13 cellular contexts compared by ENCODE assay signal in genomic region chr1:79323240-79324025, GRCh38.
DNase-seq lines count a peak whose midpoint lies in the region; ATAC-seq and TF ChIP-seq lines count a peak whose summit lies in the region.
"Had no signal": no experiment of that assay in that cellular context is flagged by ENCODE, and none has a peak within 500 bp of the region (broad histone marks: within the 10 kb centered on the region; RNA-seq: fewer than 3 reads in every experiment).

No MANE protein-coding gene starts in this region.

- ATAC-seq in IMR-90 (ENCODE audit: low read depth) (peak; percentile 94), GM18868 (IDR thresholded peaks at IDR 0.05; ENCODE audit: unreplicated experiment) (no peak), HG03354 (IDR thresholded peaks at IDR 0.05; ENCODE audit: poor library complexity, severe bottlenecking, unreplicated experiment) (no peak), GM18511 (IDR thresholded peaks at IDR 0.05; ENCODE audit: unreplicated experiment) (no peak)
- ATAC-seq: activated naive CD4-positive, alpha-beta T cell treated with anti-CD3 and anti-CD28 coated beads, Interleukin-2, amount 50 U/mL, for 72 hours had no signal

- peak overlapping the region; percentile 96; the same call in 2 of the 3 replicates for H2BK15ac ChIP-seq in IMR-90 (ENCODE audit: low read depth, low read length)

- H3K18ac ChIP-seq in IMR-90 (ENCODE audit: low read depth, low read length), result peak overlapping the region; percentile 97

- no peak overlapping the region for H3K4me2 ChIP-seq in IMR-90 (ENCODE audit: low read depth, low read length)

- BruUV-seq in IMR-90 (replicated peaks; lab: Mats Ljungman, UMichigan), result no TSS peak

- peaks cover 5% of the 10 kb centered on the region for H3K4me1 ChIP-seq in IMR-90 (ENCODE audit: control insufficient read depth, insufficient read depth, low read length)
- H3K4me1 ChIP-seq: esophagus squamous epithelium, tibial nerve had no signal

- H3K27me3 ChIP-seq in IMR-90 (ENCODE audit: control insufficient read depth, insufficient read depth, low read length), result no peaks in the 10 kb centered on the region
- no peaks in the 10 kb centered on the region for H3K27me3 ChIP-seq in kidney epithelial cell (ENCODE audit: control insufficient read depth, insufficient read depth, low read length)
- H3K27me3 ChIP-seq: esophagus squamous epithelium, tibial nerve had no signal

- in situ Hi-C loops in IMR-90 (cut with MboI; ENCODE audit: low sequenced_read_pairs), result no loop called here
- in situ Hi-C loops in astrocyte of the cerebellum (cut with HindIII; ENCODE audit: low sequenced_read_pairs), result no loop called here

- peak overlapping the region; percentile 91 for H3K14ac ChIP-seq in IMR-90 (replicated peaks; ENCODE audit: low read depth, low read length)

- peak overlapping the region; percentile 54 for H4K5ac ChIP-seq in IMR-90 (ENCODE audit: low read depth, low read length)

- peak overlapping the region; percentile 99 for H3K27ac ChIP-seq in IMR-90 (ENCODE audit: insufficient read depth, low read length)
- H3K27ac ChIP-seq: esophagus squamous epithelium, tibial nerve had no signal

- no CpG with 5 or more reads among the region's 1 CpG for WGBS in IMR-90 (ENCODE audit: extremely low coverage in 2 of 2, insufficient read length in 1 of 2), 2 experiments

- H2AFZ ChIP-seq in IMR-90 (replicated peaks; ENCODE audit: low read length, poor library complexity), result peak overlapping the region; percentile 70

- no peak overlapping the region for H3K4me3 ChIP-seq in AG09309 (ENCODE audit: control insufficient read depth, low read depth, low read length)
- no peak overlapping the region for H3K4me3 ChIP-seq in IMR-90 (ENCODE audit: insufficient read depth, low read depth, low read length)
- no peak overlapping the region for H3K4me3 ChIP-seq in astrocyte of the cerebellum (ENCODE audit: low read depth, low read length)
- H3K4me3 ChIP-seq in kidney epithelial cell (ENCODE audit: low read depth, low read length), result no peak overlapping the region
- H3K4me3 ChIP-seq: esophagus squamous epithelium, tibial nerve had no signal

- peak overlapping the region; percentile 65 for H4K91ac ChIP-seq in IMR-90 (ENCODE audit: insufficient read depth, low read depth, low read length)

- CTCF ChIA-PET in IMR-90 (lab: Yijun Ruan, JAX), result interaction anchor here (0.7 to 0.9 kb wide), 3 partner anchors 12 to 30 kb away, joined by 3 to 4 read pairs (median 3); no protein-coding TSS in a partner anchor

- H3K9ac ChIP-seq in IMR-90 (ENCODE audit: low read depth, low read length), result no peak overlapping the region

- no peak for TF ChIP-seq POLR2A in IMR-90 (IDR thresholded peaks at IDR 0.05; ENCODE audit: low read depth, low read length)

- H4K8ac ChIP-seq in IMR-90 (ENCODE audit: low read depth in 2 of 2, low read length in 2 of 2), result peak overlapping the region; percentile 63 to 90; a peak in 3 of 4 replicates

- TF ChIP-seq CTCF in AG09309 (IDR thresholded peaks at IDR 0.05; ENCODE audit: control insufficient read depth, insufficient read depth, low read depth, low read length, missing control alignments) (no peak), IMR-90 (conservative IDR thresholded peaks at IDR 0.05; ENCODE audit: low read depth, low read length) (no peak), astrocyte of the cerebellum (IDR thresholded peaks at IDR 0.05; ENCODE audit: low read depth, low read length, missing control alignments) (no peak), kidney epithelial cell (IDR thresholded peaks at IDR 0.05; ENCODE audit: insufficient read depth, low read length, poor library complexity, severe bottlenecking) (no peak)

- H2BK20ac ChIP-seq in IMR-90 (ENCODE audit: low read depth, low read length), result peak overlapping the region; percentile 88

- H3K36me3 ChIP-seq in IMR-90 (ENCODE audit: control insufficient read depth, insufficient read depth, low read length) (no peaks in the 10 kb centered on the region), kidney epithelial cell (ENCODE audit: control insufficient read depth, insufficient read depth, low read length) (no peaks in the 10 kb centered on the region)
- H3K36me3 ChIP-seq: esophagus squamous epithelium, tibial nerve had no signal

- no peaks in the 10 kb centered on the region for H4K20me1 ChIP-seq in IMR-90 (ENCODE audit: insufficient read depth, low read length)

- no peak for TF ChIP-seq RAD21 in IMR-90 (IDR thresholded peaks at IDR 0.05; ENCODE audit: low read length)

- no peaks in the 10 kb centered on the region for H3K9me1 ChIP-seq in IMR-90 (ENCODE audit: insufficient read depth, low read length)

- dilution Hi-C loops in IMR-90 (cut with HindIII; ENCODE audit: low sequenced_read_pairs, unreplicated experiment), result no loop called here

- H2BK5ac ChIP-seq in IMR-90 (ENCODE audit: low read depth, low read length, poor library complexity, severe bottlenecking), result peak overlapping the region; percentile 98

- DNase-seq in AG09309 (ENCODE audit: low read depth) (peak; percentile 99), IMR-90 (peak; percentile 100), astrocyte of the cerebellum (ENCODE audit: low read depth) (peak; percentile 95), kidney epithelial cell (ENCODE audit: low read depth) (peak; percentile 97), T-helper 1 cell (no peak)
- DNase-seq: COR-L47; esophagus squamous epithelium; stimulated activated CD4-positive, alpha-beta T cell treated with anti-CD3 and anti-CD28 coated beads, Interleukin-4, amount 100 ng/mL, for 4 hours had no signal

- POLR2A ChIA-PET in IMR-90 (lab: Charles Lee; ENCODE audit: unreplicated experiment), result no interaction called here

- peak overlapping the region; percentile 95 for H3K4ac ChIP-seq in IMR-90 (ENCODE audit: low read depth, low read length)

- no peaks in the 10 kb centered on the region for H3K79me1 ChIP-seq in IMR-90 (ENCODE audit: low read depth in 1 of 2, low read length in 2 of 2)

- H2AK5ac ChIP-seq in IMR-90 (ENCODE audit: low read depth, low read length), result peak overlapping the region; percentile 93

- H2AK9ac ChIP-seq in IMR-90 (replicated peaks; ENCODE audit: low read depth, low read length, poor library complexity), result no peak overlapping the region

- intact Hi-C loops in IMR-90 (cut with micrococcal nuclease), result no loop called here

- no peak overlapping the region; the same call in none of the 2 replicates for H3K56ac ChIP-seq in IMR-90 (ENCODE audit: extremely low read depth, insufficient read depth, low read length)

- peak overlapping the region; percentile 96 for H2BK120ac ChIP-seq in IMR-90 (ENCODE audit: low read depth, low read length)

- H3K9me3 ChIP-seq in IMR-90 (ENCODE audit: control insufficient read depth, insufficient read depth, low read length), result peaks cover 5% of the 10 kb centered on the region; the same call in 1 of the 2 replicates
- H3K9me3 ChIP-seq: esophagus squamous epithelium had no signal

- peak overlapping the region; percentile 22; the same call in 1 of the 2 replicates for H3K23ac ChIP-seq in IMR-90 (ENCODE audit: low read depth, low read length)

TF ChIP-seq in IMR-90, 13 proteins besides CTCF, POLR2A, EP300 and RAD21:
- TF ChIP-seq USF2 (IDR thresholded peaks at IDR 0.05; ENCODE audit: low read depth, low read length), result peak; percentile 93
- TF ChIP-seq MAZ (IDR thresholded peaks at IDR 0.05; ENCODE audit: borderline replicate concordance, low read depth, low read length), result peak; percentile 56; the same call in 1 of the 2 replicates
- no peak for TF ChIP-seq ELK1 (IDR thresholded peaks at IDR 0.05; ENCODE audit: borderline replicate concordance, low read depth, low read length)
- peak; percentile 93 for TF ChIP-seq BHLHE40 (IDR thresholded peaks at IDR 0.05; ENCODE audit: low read depth, low read length)
- no peak for TF ChIP-seq RFX5 (IDR thresholded peaks at IDR 0.05; ENCODE audit: low read depth, low read length)
- peak; percentile 85 for TF ChIP-seq NFE2L2 (IDR thresholded peaks at IDR 0.05; ENCODE audit: low read depth, low read length)
- TF ChIP-seq FOS (IDR thresholded peaks at IDR 0.05; ENCODE audit: low read depth, low read length), result peak; percentile 100
- TF ChIP-seq CHD1 (IDR thresholded peaks at IDR 0.05; ENCODE audit: low read depth, low read length), result no peak
- peak; percentile 100 for TF ChIP-seq CEBPB (IDR thresholded peaks at IDR 0.05; ENCODE audit: low read depth, low read length)
- peak; percentile 54 for TF ChIP-seq MAFK (IDR thresholded peaks at IDR 0.05; ENCODE audit: low read depth, low read length)
- TF ChIP-seq MXI1 (IDR thresholded peaks at IDR 0.05; ENCODE audit: borderline replicate concordance, low read depth, low read length), result 0 out of 2 replicates have a peak, but pooled peaks have one; percentile 35
- peak; percentile 79 for TF ChIP-seq RCOR1 (IDR thresholded peaks at IDR 0.05; ENCODE audit: insufficient replicate concordance, low read length)
- no peak for TF ChIP-seq SMC3 (IDR thresholded peaks at IDR 0.05; ENCODE audit: low read depth, low read length)
TF ChIP-seq in IMR-90: peak in this region for 9.

Comparison
In these comparisons a context has a peak if more than half of its experiments do, and no peak if none do; other contexts are left out.
1. DNase-seq: peak in AG09309 (single experiment), IMR-90 (single experiment), astrocyte of the cerebellum (single experiment) and kidney epithelial cell (single experiment); none in T-helper 1 cell (0 of 5).